Comparison of ENCODE assay signal across 8 cellular contexts in genomic region chr4:83011779-83012630, GRCh38. TPM values are rescaled to one million over a fixed set of nuclear protein-coding genes. Genes with fewer than 3 reads are reported as not detected.
DNase-seq lines count a peak whose midpoint lies in the region; ATAC-seq and TF ChIP-seq lines count a peak whose summit lies in the region.

No MANE protein-coding gene starts in this region.

- H3K36me3 Mint-ChIP-seq in H9 (ENCODE audit: insufficient read depth in 1 of 3, low read depth in 3 of 3) = no peaks in the 10 kb centered on the region; a peak in 2 of 7 replicates
- H3K36me3 Mint-ChIP-seq in activated T-helper 17 cell treated with anti-CD3 and anti-CD28 coated beads, Interleukin-2, amount 50 U/mL, for 72 hours (ENCODE audit: low read depth) = no peaks in the 10 kb centered on the region

- no peaks in the 10 kb centered on the region for H3K79me1 ChIP-seq in H9 (ENCODE audit: insufficient read depth, low read depth, low read length, poor library complexity, severe bottlenecking)

- H4K20me1 ChIP-seq in H9 (ENCODE audit: control insufficient read depth, insufficient read depth, insufficient read length) = no peaks in the 10 kb centered on the region

- no peak overlapping the region for H2BK5ac ChIP-seq in H9 (ENCODE audit: insufficient read length, low read length)

- H3K36me3 ChIP-seq in neuron (ENCODE audit: insufficient read depth, low read length) = no peaks in the 10 kb centered on the region

- TF ChIP-seq CTCF in H9 (conservative IDR thresholded peaks at IDR 0.05) = no peak

- H3K4me3 ChIP-seq in neuron (ENCODE audit: low read length) = peak overlapping the region; percentile 96

- H3K4me2 ChIP-seq in H9 (ENCODE audit: insufficient read depth, insufficient read length, low read length) = peak overlapping the region; percentile 93

- H3K14ac ChIP-seq in H9 (ENCODE audit: insufficient read depth, low read length) = no peak overlapping the region; the same call in 1 of the 2 replicates

- H2BK20ac ChIP-seq in H9 (ENCODE audit: low read depth, low read length, poor library complexity, severe bottlenecking) = no peak overlapping the region

- H2BK120ac ChIP-seq in H9 (ENCODE audit: low read depth, low read length, poor library complexity, severe bottlenecking) = no peak overlapping the region

- DNase-seq in NCI-H146 (lab: John Stamatoyannopoulos, UW) (peak; percentile 12), NCI-H146 treated with DMSO at 0.1 percent for 48 hours (lab: John Stamatoyannopoulos, UW; ENCODE audit: unreplicated experiment) (no peak), H9 (peak; percentile 34), MV-4-11 (lab: John Stamatoyannopoulos, UW) (peak; percentile 25), germinal center (ENCODE audit: low spot score) (peak; percentile 32), NCI-H2029 treated with DMSO at 0.1 percent for 48 hours (lab: John Stamatoyannopoulos, UW) (no peak)

- H3K56ac ChIP-seq in H9 (ENCODE audit: insufficient read length, low read depth, low read length) = no peak overlapping the region

- no peak overlapping the region for H4K5ac ChIP-seq in H9 (ENCODE audit: insufficient read length, low read depth, low read length)

- no peak overlapping the region for H4K91ac ChIP-seq in H9 (ENCODE audit: insufficient read length, low read depth, low read length)

- H3K4ac ChIP-seq in H9 (ENCODE audit: low read depth, low read length) = no peak overlapping the region

- H2AFZ ChIP-seq in H9 (ENCODE audit: low read length) (no peak overlapping the region), neuron (ENCODE audit: low read depth, low read length) (peak overlapping the region; percentile 90)

- no CpG with 5 or more reads among the region's 41 CpGs for WGBS in H9 (ENCODE audit: extremely low coverage, insufficient read length, low lambda C conversion rate)

- H2BK12ac ChIP-seq in H9 (ENCODE audit: insufficient read length, low read depth, low read length) = no peak overlapping the region

- H3K4me3 Mint-ChIP-seq in H9 = peak overlapping the region; percentile 87 to 92
- peak overlapping the region; percentile 94 for H3K4me3 Mint-ChIP-seq in activated T-helper 17 cell treated with anti-CD3 and anti-CD28 coated beads, Interleukin-2, amount 50 U/mL, for 72 hours

- H3K9me3 Mint-ChIP-seq in H9 = no peaks in the 10 kb centered on the region
- H3K9me3 Mint-ChIP-seq in activated T-helper 17 cell treated with anti-CD3 and anti-CD28 coated beads, Interleukin-2, amount 50 U/mL, for 72 hours = no peaks in the 10 kb centered on the region

- no peak overlapping the region for H3K18ac ChIP-seq in H9 (ENCODE audit: insufficient read length, low read depth, low read length)

- no peak overlapping the region for H2BK15ac ChIP-seq in H9 (ENCODE audit: low read depth, low read length)

- H2AK5ac ChIP-seq in H9 (ENCODE audit: insufficient read length, low read length) = no peak overlapping the region

- no peak overlapping the region for H4K8ac ChIP-seq in H9 (replicated peaks; ENCODE audit: insufficient read length, low read depth, low read length)

- peak overlapping the region in 2 of 3 experiments; percentile 4 to 89; a peak in 3 of 7 replicates for H3K27ac Mint-ChIP-seq in H9
- H3K27ac Mint-ChIP-seq in activated T-helper 17 cell treated with anti-CD3 and anti-CD28 coated beads, Interleukin-2, amount 50 U/mL, for 72 hours = peak overlapping the region; percentile 94

- H3T11ph ChIP-seq in H9 (ENCODE audit: low read length) = no peak overlapping the region

- no peak overlapping the region for H3K27ac ChIP-seq in H9 (ENCODE audit: insufficient read length, low read depth, low read length)

- H3K4me1 ChIP-seq in H9 (ENCODE audit: insufficient read depth, low read length) (peaks cover 4% of the 10 kb centered on the region; the same call in 1 of the 2 replicates), neuron (ENCODE audit: insufficient read depth, low read length) (peaks cover 19% of the 10 kb centered on the region)

- no peaks in the 10 kb centered on the region for H3K9me3 ChIP-seq in H9 (ENCODE audit: control insufficient read depth, low read depth, low read length)
- no peaks in the 10 kb centered on the region for H3K9me3 ChIP-seq in neuron (ENCODE audit: low read length)

- H3K23me2 ChIP-seq in H9 (ENCODE audit: insufficient read length, low read depth, low read length, poor library complexity, severe bottlenecking) = peaks cover 9% of the 10 kb centered on the region

- no peak overlapping the region for H3K23ac ChIP-seq in H9 (ENCODE audit: insufficient read length, low read depth, low read length)

- peak; percentile 8 for ATAC-seq in activated T-helper 17 cell treated with anti-CD3 and anti-CD28 coated beads, Interleukin-2, amount 50 U/mL, for 72 hours (replicated peaks)

- H3K9ac ChIP-seq in H9 (ENCODE audit: extremely low read depth, insufficient read length, low read length) = peak overlapping the region; percentile 27

- H3K27me3 ChIP-seq in H9 (ENCODE audit: insufficient read depth, low read length) (no peaks in the 10 kb centered on the region), neuron (ENCODE audit: insufficient read depth, low read length) (no peaks in the 10 kb centered on the region)

- H3K4me1 Mint-ChIP-seq in H9 = peaks cover 32 to 35% of the 10 kb centered on the region in 2 experiments
- peaks cover 29% of the 10 kb centered on the region for H3K4me1 Mint-ChIP-seq in activated T-helper 17 cell treated with anti-CD3 and anti-CD28 coated beads, Interleukin-2, amount 50 U/mL, for 72 hours

- H3K79me2 ChIP-seq in H9 (ENCODE audit: insufficient read depth, low read length) = no peaks in the 10 kb centered on the region; the same call in 1 of the 2 replicates

- peaks cover 13% of the 10 kb centered on the region for H3K27me3 Mint-ChIP-seq in H9 (ENCODE audit: low read depth)
- H3K27me3 Mint-ChIP-seq in activated T-helper 17 cell treated with anti-CD3 and anti-CD28 coated beads, Interleukin-2, amount 50 U/mL, for 72 hours = no peaks in the 10 kb centered on the region

RNA-seq across cellular contexts. Expression of gene LIN54, which starts 1.4 kb away (rescaled TPM):
- 16.3 and 16.9 TPM in 2 replicates for total RNA-seq in H9 (2021)
- 10 to 100 TPM; 19.3 to 20.4 TPM for total RNA-seq in activated T-helper 17 cell treated with anti-CD3 and anti-CD28 coated beads, Interleukin-2, amount 50 U/mL, for 72 hours

RNA-seq across cellular contexts. Expression of gene COPS4, which starts 23.0 kb away (rescaled TPM):
- 39.3 and 39.9 TPM in 2 replicates for total RNA-seq in H9 (2021)
- total RNA-seq in activated T-helper 17 cell treated with anti-CD3 and anti-CD28 coated beads, Interleukin-2, amount 50 U/mL, for 72 hours = 10 to 100 TPM; 18.6 to 24.4 TPM

Comparison
In these comparisons a context has a peak if more than half of its experiments do, and no peak if none do; other contexts are left out.
1. DNase-seq: peak in NCI-H146 (single experiment), H9 (single experiment), MV-4-11 (single experiment) and germinal center (single experiment); none in NCI-H146 treated with DMSO at 0.1 percent for 48 hours (single experiment) and NCI-H2029 treated with DMSO at 0.1 percent for 48 hours (single experiment).